ENCODE assay signal across 8 cellular contexts in the genomic region with DNA sequence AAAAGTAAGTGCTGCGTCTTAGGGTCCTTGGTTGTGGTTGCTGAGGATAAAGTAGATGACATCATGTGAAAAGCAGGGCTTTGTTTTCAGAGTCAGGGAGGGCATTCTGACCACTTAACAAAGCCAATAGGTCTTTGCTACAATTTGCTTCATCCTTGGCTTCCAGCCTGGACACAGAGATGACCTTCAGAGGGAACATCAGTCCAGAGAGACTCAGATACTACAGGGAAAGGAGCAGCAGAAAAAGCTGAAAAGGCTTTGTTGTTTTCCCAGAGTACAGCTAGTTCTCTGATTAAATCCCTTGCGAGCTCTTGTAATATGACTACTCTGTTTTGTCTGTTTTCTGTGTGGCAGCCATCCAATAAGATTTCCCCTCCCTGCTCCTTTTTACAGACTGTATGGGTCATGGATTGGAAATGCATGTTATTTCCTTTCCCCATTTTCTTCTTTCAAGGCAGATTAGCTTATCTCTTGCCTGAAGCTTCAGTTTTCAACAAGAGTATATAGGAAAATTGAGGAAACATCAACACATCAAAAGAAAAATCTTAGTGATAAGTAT. TPM values are rescaled to one million over a fixed set of nuclear protein-coding genes. Genes with fewer than 3 reads are reported as not detected.
DNase-seq lines count a peak whose midpoint lies in the region; ATAC-seq and TF ChIP-seq lines count a peak whose summit lies in the region.

No MANE protein-coding gene starts in this region.

- no peak overlapping the region for H3K9ac ChIP-seq in mammary epithelial cell (ENCODE audit: insufficient read depth, low read length)

- BruUV-seq in mammary epithelial cell (replicated peaks; lab: Mats Ljungman, UMichigan), result no TSS peak

- H3K27ac ChIP-seq in mammary epithelial cell (ENCODE audit: insufficient read depth, low read depth, low read length) (no peak overlapping the region), substantia nigra (ENCODE audit: low read depth, low read length, poor library complexity, severe bottlenecking) (peak overlapping the region; percentile 95)

- 66% methylated on average over 2 of the region's 2 CpGs for WGBS in mammary epithelial cell (ENCODE audit: low coverage, missing lambda C conversion rate)

- no peak for TF ChIP-seq CTCF in mammary epithelial cell (conservative IDR thresholded peaks at IDR 0.05 in 1 of 2, IDR thresholded peaks at IDR 0.05 in 1 of 2; ENCODE audit: extremely low read depth in 1 of 2, insufficient read depth in 1 of 2, low read depth in 1 of 2, low read length in 2 of 2)

- dilution Hi-C loops in mammary epithelial cell (cut with HindIII; ENCODE audit: low sequenced_read_pairs), result loop anchor here (5.0 kb wide), 1 partner anchor 78 kb away; no protein-coding TSS in a partner anchor

- no peak overlapping the region for H3K4me2 ChIP-seq in mammary epithelial cell (ENCODE audit: insufficient read depth, low read depth, low read length)

- no peak overlapping the region for H2AFZ ChIP-seq in mammary epithelial cell (ENCODE audit: low read depth, low read length)

- H3K27me3 ChIP-seq in mammary epithelial cell (ENCODE audit: insufficient read depth, low read length), result no peaks in the 10 kb centered on the region

- peak; percentile 93 for DNase-seq in M059J (ENCODE audit: low read depth)
- DNase-seq in mammary epithelial cell, result peak; percentile 65
- DNase-seq in left kidney (ENCODE audit: low read depth, low spot score), result peak; percentile 42
- DNase-seq in substantia nigra (lab: John Stamatoyannopoulos, UW), result peak in 36 of 49 donors; percentile 18 to 87 (median 46)
- no peak for DNase-seq in NCI-H128 (lab: John Stamatoyannopoulos, UW; ENCODE audit: unreplicated experiment)
- DNase-seq in HK-2 (ENCODE audit: unreplicated experiment), result no peak

- no peaks in the 10 kb centered on the region for H3K4me1 ChIP-seq in mammary epithelial cell (ENCODE audit: insufficient read depth, low read length)

- H3K36me3 ChIP-seq in mammary epithelial cell (ENCODE audit: insufficient read depth, low read length), result peaks cover 13% of the 10 kb centered on the region

- ATAC-seq in HG02678 (IDR thresholded peaks at IDR 0.05; ENCODE audit: unreplicated experiment) (no peak), HG03571 (IDR thresholded peaks at IDR 0.05; ENCODE audit: unreplicated experiment) (no peak)

- no peaks in the 10 kb centered on the region for H4K20me1 ChIP-seq in mammary epithelial cell (ENCODE audit: insufficient read depth, low read length)

- H3K79me2 ChIP-seq in mammary epithelial cell (ENCODE audit: insufficient read depth, low read length), result no peaks in the 10 kb centered on the region

- in situ Hi-C loops in mammary epithelial cell (cut with MboI; ENCODE audit: low sequenced_read_pairs in 2 of 2), result no loop called here

- CTCF ChIA-PET in mammary epithelial cell (lab: Charles Lee; ENCODE audit: low non-redundant PET), result no interaction called here

- H3K9me3 ChIP-seq in mammary epithelial cell (replicated peaks; ENCODE audit: insufficient read depth, low read length), result no peaks in the 10 kb centered on the region

- intact Hi-C loops in mammary epithelial cell (cut with micrococcal nuclease), result no loop called here

- H3K4me3 ChIP-seq in mammary epithelial cell (replicated peaks in 1 of 3; ENCODE audit: insufficient read depth in 1 of 3, low read depth in 2 of 3, low read length in 3 of 3), result no peak overlapping the region

RNA-seq across cellular contexts. Expression of gene ATG13, which starts 31.9 kb away (rescaled TPM):
- total RNA-seq in M059J (2014; rRNA removed; shearing (Covaris generic)), result 83.7 and 95.0 TPM in 2 replicates
- 10 to 100 TPM; 52.8 to 58.9 TPM for total RNA-seq in mammary epithelial cell
- polyA plus RNA-seq in mammary epithelial cell, result 39.0 TPM
- 234 TPM for polyA minus RNA-seq in mammary epithelial cell

RNA-seq across cellular contexts. Expression of gene HARBI1, which starts 32.2 kb away (rescaled TPM):
- total RNA-seq in M059J (2014; rRNA removed; shearing (Covaris generic)), result 5.3 and 6.4 TPM in 2 replicates
- total RNA-seq in mammary epithelial cell, result 1 to 10 TPM; 5.8 to 6.8 TPM
- polyA plus RNA-seq in mammary epithelial cell, result 4.4 TPM
- 7.1 TPM for polyA minus RNA-seq in mammary epithelial cell

RNA-seq across cellular contexts. Expression of gene ARHGAP1, which starts 51.2 kb away (rescaled TPM):
- 20.2 and 34.8 TPM in 2 replicates for total RNA-seq in M059J (2014; rRNA removed; shearing (Covaris generic))
- 100 to 1,000 TPM in 1 of 2 donors, 10 to 100 TPM in 1; 57.2 to 123 TPM for total RNA-seq in mammary epithelial cell
- polyA plus RNA-seq in mammary epithelial cell, result 25.5 TPM
- 162 TPM for polyA minus RNA-seq in mammary epithelial cell

RNA-seq across cellular contexts. Expression of gene ZNF408, which starts 51.6 kb away (rescaled TPM):
- total RNA-seq in M059J (2014; rRNA removed; shearing (Covaris generic)), result 7.2 and 14.6 TPM in 2 replicates
- total RNA-seq in mammary epithelial cell, result 10 to 100 TPM; 12.6 to 15.2 TPM
- 7.2 TPM for polyA plus RNA-seq in mammary epithelial cell
- 5.7 TPM for polyA minus RNA-seq in mammary epithelial cell

RNA-seq across cellular contexts. Expression of gene AMBRA1, which starts 55.4 kb away (rescaled TPM):
- total RNA-seq in M059J (2014; rRNA removed; shearing (Covaris generic)), result 28.6 and 32.2 TPM in 2 replicates
- total RNA-seq in mammary epithelial cell, result 10 to 100 TPM; 23.2 to 26.3 TPM
- polyA plus RNA-seq in mammary epithelial cell, result 11.1 TPM
- 28.7 TPM for polyA minus RNA-seq in mammary epithelial cell

Comparison
In these comparisons a context has a peak if more than half of its experiments do, and no peak if none do; other contexts are left out.
1. DNase-seq: peak in M059J (single experiment), mammary epithelial cell (single experiment), left kidney (single experiment) and substantia nigra (36 of 49); none in NCI-H128 (single experiment) and HK-2 (single experiment).